Comparison of ENCODE assay signal across 19 cellular contexts in genomic region chr15:68494573-68495105, GRCh38.
DNase-seq lines count a peak whose midpoint lies in the region; TF ChIP-seq lines count a peak whose summit lies in the region.
"Had no signal": no experiment of that assay in that cellular context is flagged by ENCODE, and none has a peak within 500 bp of the region (broad histone marks: within the 10 kb centered on the region; RNA-seq: fewer than 3 reads in every experiment).

No MANE protein-coding gene starts in this region.

- no peak overlapping the region for H4K91ac ChIP-seq in mesenchymal stem cell (ENCODE audit: low read length)

- H3K9ac ChIP-seq in mesenchymal stem cell (ENCODE audit: low read length): no peak overlapping the region

- 51% methylated on average over 2 of the region's 2 CpGs for WGBS in mesenchymal stem cell

- H3K18ac ChIP-seq in mesenchymal stem cell (ENCODE audit: low read depth in 1 of 2, low read length in 2 of 2): no peak overlapping the region

- H4K8ac ChIP-seq in mesenchymal stem cell (ENCODE audit: low read length): no peak overlapping the region

- peaks cover 24% of the 10 kb centered on the region for H3K4me1 ChIP-seq in mesenchymal stem cell (ENCODE audit: control insufficient read depth, insufficient read depth, low read depth, low read length)
- peaks cover 7 to 8% of the 10 kb centered on the region in 2 donors for H3K4me1 ChIP-seq in uterus

- TF ChIP-seq POLR2A in uterus (IDR thresholded peaks at IDR 0.05): no peak

- DNase-seq in OCI-M1 (lab: John Stamatoyannopoulos, UW) (peak; percentile 85), dermis microvascular lymphatic vessel endothelial cell (ENCODE audit: low read depth in 2 of 2) (peak; percentile 24 to 55), mesenchymal stem cell (peak; percentile 45), uterus (peak in 1 of 2 donors; percentile 36), anterior cingulate cortex (lab: John Stamatoyannopoulos, UW) (no peak), cortex of kidney (lab: John Stamatoyannopoulos, UW) (no peak)
- no peak for DNase-seq in activated naive CD4-positive, alpha-beta T cell treated with Interleukin-2 at 50 U/mL for 16 hours
- DNase-seq: CD4-positive, CD25-positive, alpha-beta regulatory T cell; COR-L47; DMS79 treated with DMSO at 0.1 percent for 48 hours; MM.1S; NCI-H1048; NCI-H1436; NCI-H2029; NCI-H345; NCI-H524 treated with DMSO at 0.1 percent for 48 hours; RPMI8226; SHP77 had no signal

- H3K4ac ChIP-seq in mesenchymal stem cell (ENCODE audit: low read depth in 1 of 2, low read length in 2 of 2): peak overlapping the region in 1 of 2 experiments; percentile 21

- H3K4me3 ChIP-seq in mesenchymal stem cell (ENCODE audit: insufficient read depth in 1 of 2, low read depth in 1 of 2, low read length in 2 of 2) (no peak overlapping the region), uterus (no peak overlapping the region)
- H3K4me3 ChIP-seq: SK-N-MC had no signal

- H3K23ac ChIP-seq in mesenchymal stem cell (ENCODE audit: low read length in 2 of 2): no peak overlapping the region

- TF ChIP-seq CTCF in uterus (IDR thresholded peaks at IDR 0.05): no peak

- H2AK5ac ChIP-seq in mesenchymal stem cell (ENCODE audit: low read length, severe bottlenecking): peak overlapping the region; percentile 23

- no peak overlapping the region for H2BK15ac ChIP-seq in mesenchymal stem cell (ENCODE audit: low read depth, poor library complexity, severe bottlenecking)

- H3K4me2 ChIP-seq in mesenchymal stem cell (ENCODE audit: low read length, poor library complexity, severe bottlenecking): no peak overlapping the region

- H2BK120ac ChIP-seq in mesenchymal stem cell (ENCODE audit: low read depth, low read length): no peak overlapping the region

- H3K14ac ChIP-seq in mesenchymal stem cell (ENCODE audit: low read length in 2 of 2): no peak overlapping the region

- no peak overlapping the region for H2BK12ac ChIP-seq in mesenchymal stem cell (ENCODE audit: low read length in 2 of 2)

- no peaks in the 10 kb centered on the region for H3K79me1 ChIP-seq in mesenchymal stem cell (replicated peaks; ENCODE audit: low read length, poor library complexity, severe bottlenecking)

- H2AFZ ChIP-seq in mesenchymal stem cell (ENCODE audit: low read depth, low read length): no peak overlapping the region

- H2BK5ac ChIP-seq in mesenchymal stem cell (ENCODE audit: low read depth, low read length, poor library complexity, severe bottlenecking): no peak overlapping the region

- intact Hi-C loops in uterus (cut with DNase I; ENCODE audit: low total_unique reads): no loop called here

- H3K36me3 ChIP-seq in mesenchymal stem cell (ENCODE audit: control insufficient read depth in 1 of 2, insufficient read depth in 2 of 2, low read depth in 1 of 2, low read length in 2 of 2): no peaks in the 10 kb centered on the region
- H3K36me3 ChIP-seq in uterus: no peaks in the 10 kb centered on the region

- H3K27me3 ChIP-seq in mesenchymal stem cell (ENCODE audit: control insufficient read depth in 1 of 2, insufficient read depth in 1 of 2, low read length in 2 of 2) (no peaks in the 10 kb centered on the region), uterus (no peaks in the 10 kb centered on the region)

- H3K27ac ChIP-seq in mesenchymal stem cell (ENCODE audit: low read length, poor library complexity, severe bottlenecking): no peak overlapping the region
- H3K27ac ChIP-seq in uterus: peak overlapping the region; percentile 87 to 95
- H3K27ac ChIP-seq: SK-N-MC had no signal

- H3K9me3 ChIP-seq in mesenchymal stem cell (ENCODE audit: control insufficient read depth, low read length): no peaks in the 10 kb centered on the region
- H3K9me3 ChIP-seq in uterus: no peaks in the 10 kb centered on the region

Comparison
In these comparisons a context has a peak if more than half of its experiments do, and no peak if none do; other contexts are left out.
1. DNase-seq: peak in OCI-M1 (single experiment), dermis microvascular lymphatic vessel endothelial cell (2 of 2) and mesenchymal stem cell (single experiment); none in activated naive CD4-positive, alpha-beta T cell treated with Interleukin-2 at 50 U/mL for 16 hours (single experiment), anterior cingulate cortex (0 of 58) and cortex of kidney (single experiment).